ENCODE assay signal across 11 cellular contexts in genomic region chr12:113875681-113876080, GRCh38.
DNase-seq lines count a peak whose midpoint lies in the region; ATAC-seq and TF ChIP-seq lines count a peak whose summit lies in the region.
"Had no signal": no experiment of that assay in that cellular context is flagged by ENCODE, and none has a peak within 500 bp of the region (broad histone marks: within the 10 kb centered on the region; RNA-seq: fewer than 3 reads in every experiment).

No MANE protein-coding gene starts in this region.

- peaks cover 0 to 2% (median 0%) of the 10 kb centered on the region in 5 donors for H3K4me1 ChIP-seq in subcutaneous abdominal adipose tissue (ENCODE audit: control insufficient read depth in 5 of 5, insufficient read depth in 5 of 5, low read length in 5 of 5)

- no peak for TF ChIP-seq CTCF in fibroblast of mammary gland (conservative IDR thresholded peaks at IDR 0.05; ENCODE audit: control insufficient read depth, insufficient read depth, low read depth, low read length)

- no peak overlapping the region for H3K9ac ChIP-seq in subcutaneous abdominal adipose tissue (ENCODE audit: low read length in 5 of 5)

- H3K36me3 ChIP-seq in subcutaneous abdominal adipose tissue (ENCODE audit: control insufficient read depth in 5 of 5, insufficient read depth in 5 of 5, low read length in 5 of 5): peaks cover 0 to 41% (median 7%) of the 10 kb centered on the region in 5 donors
- H3K36me3 ChIP-seq: cardiac muscle cell had no signal

- H3K4me3 ChIP-seq in fibroblast of mammary gland (ENCODE audit: control insufficient read depth, low read depth, low read length): no peak overlapping the region
- no peak overlapping the region for H3K4me3 ChIP-seq in subcutaneous abdominal adipose tissue (ENCODE audit: low read depth in 1 of 5, low read length in 5 of 5)
- H3K4me3 ChIP-seq: cardiac muscle cell had no signal

- H3K27me3 ChIP-seq in subcutaneous abdominal adipose tissue (ENCODE audit: control insufficient read depth in 5 of 5, insufficient read depth in 4 of 5, low read length in 5 of 5): no peaks in the 10 kb centered on the region
- H3K27me3 ChIP-seq: cardiac muscle cell had no signal

- peak overlapping the region; percentile 17 for H3K27ac ChIP-seq in subcutaneous abdominal adipose tissue (ENCODE audit: low read depth, low read length)
- H3K27ac ChIP-seq: cardiac muscle cell had no signal

- ATAC-seq in GM21390 (IDR thresholded peaks at IDR 0.05; ENCODE audit: unreplicated experiment): no peak

- DNase-seq in NCI-H748 (lab: John Stamatoyannopoulos, UW; ENCODE audit: unreplicated experiment) (peak; percentile 34), NCI-H748 treated with DMSO at 0.1 percent for 48 hours (lab: John Stamatoyannopoulos, UW) (no peak), SHP77 (lab: John Stamatoyannopoulos, UW) (peak; percentile 79 to 91), fibroblast of mammary gland (ENCODE audit: low read depth) (peak; percentile 9), GM19238 (ENCODE audit: insufficient read length, low spot score) (no peak), HUDEP-2 (lab: John Stamatoyannopoulos, UW; ENCODE audit: unreplicated experiment in 76 of 76) (no peak)
- DNase-seq: activated CD4-positive, alpha-beta T cell treated with anti-CD3 and anti-CD28 coated beads, Interleukin-2, amount 50 U/mL, for 48 hours; NCI-H446 treated with DMSO at 0.1 percent for 48 hours had no signal

- peaks cover 0 to 2% (median 0%) of the 10 kb centered on the region in 5 donors for H3K9me3 ChIP-seq in subcutaneous abdominal adipose tissue (ENCODE audit: control insufficient read depth in 5 of 5, low read length in 5 of 5)

Comparison
In these comparisons a context has a peak if more than half of its experiments do, and no peak if none do; other contexts are left out.
1. DNase-seq: peak in NCI-H748 (single experiment), SHP77 (2 of 2) and fibroblast of mammary gland (single experiment); none in NCI-H748 treated with DMSO at 0.1 percent for 48 hours (single experiment), GM19238 (single experiment) and HUDEP-2 (0 of 76).